Comparison of ENCODE assay signal across 8 cellular contexts in the genomic region with DNA sequence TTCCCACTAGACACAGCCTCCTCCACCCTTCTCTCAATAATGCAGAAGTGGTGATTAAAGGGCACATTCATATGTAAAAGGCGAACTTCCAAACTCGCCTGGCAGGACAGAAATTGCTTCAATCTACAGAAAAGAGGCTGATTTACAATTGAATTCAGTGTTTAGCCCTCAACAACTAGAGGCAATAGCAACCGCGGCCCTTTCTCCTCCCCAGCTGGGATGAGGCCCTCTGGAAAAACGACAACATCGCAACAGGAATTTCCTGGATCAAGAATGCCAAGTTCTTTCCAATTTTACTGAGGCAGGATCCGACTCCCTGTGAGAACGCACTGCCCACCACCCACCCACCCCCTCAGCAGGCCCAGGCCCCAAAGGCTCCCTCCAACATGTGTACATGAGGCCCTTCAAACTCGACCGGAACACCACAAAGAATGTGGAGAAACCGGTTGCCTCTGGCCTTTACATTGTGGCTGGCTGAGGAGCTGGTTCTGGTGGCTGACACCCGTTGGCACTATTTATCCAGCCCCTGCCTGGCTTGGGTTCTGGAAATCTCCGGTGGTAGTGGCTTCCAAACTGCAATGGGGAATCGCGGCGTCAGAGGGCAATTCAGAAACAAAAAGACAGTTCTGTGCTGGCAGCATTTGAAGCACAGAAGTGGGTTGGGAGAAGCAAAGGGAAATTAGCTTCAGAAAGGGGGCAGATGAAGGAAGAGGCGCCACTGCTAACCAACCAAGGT. TPM values are rescaled to one million over a fixed set of nuclear protein-coding genes. Genes with fewer than 3 reads are reported as not detected.
DNase-seq lines count a peak whose midpoint lies in the region; ATAC-seq and TF ChIP-seq lines count a peak whose summit lies in the region.

No MANE protein-coding gene starts in this region.

- peaks cover 100% of the 10 kb centered on the region for H4K20me1 ChIP-seq in BLaER1

- H3K27me3 ChIP-seq in BLaER1 (no peaks in the 10 kb centered on the region), adrenal gland (no peaks in the 10 kb centered on the region)

- H3K4me1 ChIP-seq in BLaER1 (peaks cover 97% of the 10 kb centered on the region), adrenal gland (replicated peaks in 1 of 2) (peaks cover 62 to 79% of the 10 kb centered on the region in 2 donors)

- H3K27ac ChIP-seq in BLaER1 (no peak overlapping the region), adrenal gland (peak overlapping the region; percentile 88 to 97 (median 97))

- H3K4me3 ChIP-seq in BLaER1 (no peak overlapping the region), adrenal gland (peak overlapping the region in 1 of 4 donors; percentile 36)

- H3K9ac ChIP-seq in BLaER1: peak overlapping the region; percentile 40; the same call in 1 of the 2 replicates

- H3K9me3 ChIP-seq in BLaER1: no peaks in the 10 kb centered on the region
- no peaks in the 10 kb centered on the region for H3K9me3 ChIP-seq in adrenal gland (replicated peaks in 1 of 3)

- H3K4me2 ChIP-seq in BLaER1: peak overlapping the region; percentile 66

- WGBS in adrenal gland, 4 donors: 41 to 48% (median 45%) methylated on average over 15 to 17 of the region's 17 CpGs

- no peak for TF ChIP-seq POLR2A in adrenal gland (IDR thresholded peaks at IDR 0.05)

- intact Hi-C loops in adrenal gland (cut with DNase I): loop anchor here in 1 of 2 donors (5.0 kb wide), 1 partner anchor 38 kb away; the partner anchor contains the start of gene ZMYND8
- intact Hi-C loops in left ventricle myocardium superior (cut with micrococcal nuclease): loop anchor here (5.0 kb wide), 1 partner anchor 38 kb away; the partner anchor contains the start of gene ZMYND8

- DNase-seq in HuH-7.5 (ENCODE audit: low spot score): peak; percentile 99
- DNase-seq in adrenal gland: no peak
- DNase-seq in left ventricle myocardium superior: peak; percentile 44
- DNase-seq in pons (ENCODE audit: low spot score): peak; percentile 82
- no peak for DNase-seq in stimulated activated CD4-positive, alpha-beta T cell treated with anti-CD3 and anti-CD28 coated beads, Interleukin-12 subunit alpha, Interleukin-12 subunit beta, amount 100 ng/mL, for 4 hours
- DNase-seq in activated CD4-positive, alpha-beta T cell treated with anti-CD3 and anti-CD28 coated beads for 4 hours: no peak

- peaks cover 94% of the 10 kb centered on the region for H3K36me3 ChIP-seq in BLaER1
- H3K36me3 ChIP-seq in adrenal gland (replicated peaks in 1 of 2): no peaks in the 10 kb centered on the region

- ATAC-seq in left ventricle myocardium superior: peak; percentile 7
- no peak for ATAC-seq in GM18907 (IDR thresholded peaks at IDR 0.05; ENCODE audit: unreplicated experiment)

- no peak for TF ChIP-seq CTCF in adrenal gland (IDR thresholded peaks at IDR 0.05)

RNA-seq across cellular contexts. Expression of gene ZMYND8, which starts 36.8 kb away (rescaled TPM):
- total RNA-seq in adrenal gland (100 to 1,000 TPM in 2 of 8 donors, 10 to 100 TPM in 6; 58.4 to 116 (median 70.5) TPM), left ventricle myocardium superior (40.1 TPM)
- polyA plus RNA-seq in adrenal gland: 10 to 100 TPM; 37.0 to 83.9 (median 64.1) TPM

Comparison
In these comparisons a context has a peak if more than half of its experiments do, and no peak if none do; other contexts are left out.
1. DNase-seq: peak in HuH-7.5 (single experiment), left ventricle myocardium superior (single experiment) and pons (single experiment); none in adrenal gland (0 of 7), stimulated activated CD4-positive, alpha-beta T cell treated with anti-CD3 and anti-CD28 coated beads, Interleukin-12 subunit alpha, Interleukin-12 subunit beta, amount 100 ng/mL, for 4 hours (single experiment) and activated CD4-positive, alpha-beta T cell treated with anti-CD3 and anti-CD28 coated beads for 4 hours (0 of 2).